8 cellular contexts compared by ENCODE assay signal in genomic region chr13:53151692-53152421, GRCh38.
A peak's percentile ranks its signal among the peaks of the same experiment; 100 is the strongest.
DNase-seq lines count a peak whose midpoint lies in the region; ATAC-seq and TF ChIP-seq lines count a peak whose summit lies in the region.

No MANE protein-coding gene starts in this region.

- H4K20me1 ChIP-seq in fibroblast of lung (ENCODE audit: control insufficient read depth, extremely low read depth, insufficient read depth, low read length), result no peaks in the 10 kb centered on the region

- no peaks in the 10 kb centered on the region for H3K27me3 ChIP-seq in fibroblast of lung (ENCODE audit: control insufficient read depth, insufficient read depth, low read length)

- no peaks in the 10 kb centered on the region for H3K79me2 ChIP-seq in fibroblast of lung (ENCODE audit: control insufficient read depth, insufficient read depth, low read length)

- H2AFZ ChIP-seq in fibroblast of lung (ENCODE audit: low read length), result no peak overlapping the region

- H3K9me3 ChIP-seq in fibroblast of lung (ENCODE audit: control insufficient read depth, insufficient read depth, low read depth, low read length), result no peaks in the 10 kb centered on the region

- ATAC-seq in GM18517 (IDR thresholded peaks at IDR 0.05; ENCODE audit: unreplicated experiment) (peak; percentile 93), HG02884 (IDR thresholded peaks at IDR 0.05; ENCODE audit: unreplicated experiment) (peak; percentile 80)

- H3K27ac ChIP-seq in fibroblast of lung (ENCODE audit: insufficient read depth, low read length), result no peak overlapping the region

- peak; percentile 52 to 68 for TF ChIP-seq CTCF in fibroblast of lung (conservative IDR thresholded peaks at IDR 0.05 in 1 of 2, IDR thresholded peaks at IDR 0.05 in 1 of 2; ENCODE audit: low read depth in 1 of 2, low read length in 2 of 2)

- no peaks in the 10 kb centered on the region for H3K4me1 ChIP-seq in fibroblast of lung (ENCODE audit: control insufficient read depth, extremely low read depth, insufficient read depth, low read length)

- H3K9ac ChIP-seq in fibroblast of lung (ENCODE audit: insufficient read depth, low read length), result no peak overlapping the region

- H3K36me3 ChIP-seq in fibroblast of lung (ENCODE audit: control insufficient read depth, insufficient read depth, low read length), result no peaks in the 10 kb centered on the region

- DNase-seq in CD1c-positive myeloid dendritic cell (ENCODE audit: extremely low spot score) (peak; percentile 57), NCI-H1436 treated with DMSO at 0.1 percent for 48 hours (lab: John Stamatoyannopoulos, UW) (peak; percentile 21), T1000 (lab: John Stamatoyannopoulos, UW) (peak; percentile 13), fibroblast of lung (ENCODE audit: low read depth in 2 of 2) (peak; percentile 1 to 42), nucleus accumbens (lab: John Stamatoyannopoulos, UW) (peak in 41 of 56 donors; percentile 1 to 69 (median 17)), glomerular visceral epithelial cell (ENCODE audit: extremely low spot score) (no peak)

- H3K4me3 ChIP-seq in fibroblast of lung (replicated peaks in 1 of 4; ENCODE audit: control extremely low read depth in 1 of 4, insufficient read depth in 1 of 4, low read depth in 3 of 4, low read length in 4 of 4), result no peak overlapping the region

- H3K4me2 ChIP-seq in fibroblast of lung (ENCODE audit: extremely low read depth, insufficient read depth, low read length), result no peak overlapping the region
